Comparison of ENCODE assay signal across 1 cellular context in the genomic region with DNA sequence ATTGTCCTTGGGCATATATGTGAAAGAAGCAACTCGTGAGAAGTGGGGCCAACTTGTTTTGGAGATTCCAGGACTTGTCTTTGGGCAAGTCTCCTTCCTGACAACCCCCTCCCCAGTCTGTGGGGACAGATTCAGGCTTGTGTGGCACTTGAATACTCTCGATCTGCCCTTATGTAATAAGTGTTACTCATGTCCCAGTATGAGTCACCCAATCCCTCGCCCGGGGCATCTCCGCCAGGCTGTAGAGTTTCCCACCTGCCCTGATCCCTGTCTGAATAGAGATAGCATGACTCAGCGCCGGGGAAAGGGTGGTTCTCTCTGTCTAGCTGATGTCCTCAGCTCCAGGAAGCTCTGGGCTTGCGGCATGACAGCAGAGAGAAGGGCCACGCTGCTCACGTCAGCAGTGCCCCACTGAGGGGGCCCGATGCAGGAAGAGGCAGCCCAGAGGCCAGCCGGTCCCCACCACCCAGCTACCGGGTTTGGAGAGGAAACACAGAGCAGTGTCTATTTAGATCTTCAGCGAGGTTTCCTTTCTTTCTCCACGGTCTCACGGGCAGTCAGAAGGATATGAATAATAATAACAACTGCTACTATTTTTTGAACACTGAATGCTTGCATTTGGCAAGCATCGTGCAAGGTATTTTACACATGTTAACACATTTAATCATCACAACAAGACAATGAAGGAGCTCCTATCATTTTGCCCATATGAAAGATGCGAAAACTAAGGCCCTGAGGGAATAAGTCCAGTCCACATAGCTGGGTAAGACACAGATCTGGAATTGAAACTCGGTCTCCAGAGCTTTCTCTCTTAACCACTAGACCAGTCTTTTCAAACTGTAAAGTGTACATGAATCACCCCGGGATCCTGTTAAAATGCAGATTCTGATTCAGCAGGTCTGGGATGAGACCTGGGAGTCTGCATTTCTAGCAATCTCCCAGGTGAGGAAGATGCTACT.
A peak's percentile ranks its signal among the peaks of the same experiment; 100 is the strongest.
TF ChIP-seq lines count a peak whose summit lies in the region.

No MANE protein-coding gene starts in this region.

TF ChIP-seq in HepG2, 621 proteins besides CTCF, POLR2A, EP300 and RAD21 (continued from another document and continues in another):
- TF ChIP-seq, protein P1, sequence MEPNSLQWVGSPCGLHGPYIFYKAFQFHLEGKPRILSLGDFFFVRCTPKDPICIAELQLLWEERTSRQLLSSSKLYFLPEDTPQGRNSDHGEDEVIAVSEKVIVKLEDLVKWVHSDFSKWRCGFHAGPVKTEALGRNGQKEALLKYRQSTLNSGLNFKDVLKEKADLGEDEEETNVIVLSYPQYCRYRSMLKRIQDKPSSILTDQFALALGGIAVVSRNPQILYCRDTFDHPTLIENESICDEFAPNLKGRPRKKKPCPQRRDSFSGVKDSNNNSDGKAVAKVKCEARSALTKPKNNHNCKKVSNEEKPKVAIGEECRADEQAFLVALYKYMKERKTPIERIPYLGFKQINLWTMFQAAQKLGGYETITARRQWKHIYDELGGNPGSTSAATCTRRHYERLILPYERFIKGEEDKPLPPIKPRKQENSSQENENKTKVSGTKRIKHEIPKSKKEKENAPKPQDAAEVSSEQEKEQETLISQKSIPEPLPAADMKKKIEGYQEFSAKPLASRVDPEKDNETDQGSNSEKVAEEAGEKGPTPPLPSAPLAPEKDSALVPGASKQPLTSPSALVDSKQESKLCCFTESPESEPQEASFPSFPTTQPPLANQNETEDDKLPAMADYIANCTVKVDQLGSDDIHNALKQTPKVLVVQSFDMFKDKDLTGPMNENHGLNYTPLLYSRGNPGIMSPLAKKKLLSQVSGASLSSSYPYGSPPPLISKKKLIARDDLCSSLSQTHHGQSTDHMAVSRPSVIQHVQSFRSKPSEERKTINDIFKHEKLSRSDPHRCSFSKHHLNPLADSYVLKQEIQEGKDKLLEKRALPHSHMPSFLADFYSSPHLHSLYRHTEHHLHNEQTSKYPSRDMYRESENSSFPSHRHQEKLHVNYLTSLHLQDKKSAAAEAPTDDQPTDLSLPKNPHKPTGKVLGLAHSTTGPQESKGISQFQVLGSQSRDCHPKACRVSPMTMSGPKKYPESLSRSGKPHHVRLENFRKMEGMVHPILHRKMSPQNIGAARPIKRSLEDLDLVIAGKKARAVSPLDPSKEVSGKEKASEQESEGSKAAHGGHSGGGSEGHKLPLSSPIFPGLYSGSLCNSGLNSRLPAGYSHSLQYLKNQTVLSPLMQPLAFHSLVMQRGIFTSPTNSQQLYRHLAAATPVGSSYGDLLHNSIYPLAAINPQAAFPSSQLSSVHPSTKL (CRISPR knock-in tag; IDR thresholded peaks at IDR 0.05), result peak; percentile 79
- TF ChIP-seq, protein P2, sequence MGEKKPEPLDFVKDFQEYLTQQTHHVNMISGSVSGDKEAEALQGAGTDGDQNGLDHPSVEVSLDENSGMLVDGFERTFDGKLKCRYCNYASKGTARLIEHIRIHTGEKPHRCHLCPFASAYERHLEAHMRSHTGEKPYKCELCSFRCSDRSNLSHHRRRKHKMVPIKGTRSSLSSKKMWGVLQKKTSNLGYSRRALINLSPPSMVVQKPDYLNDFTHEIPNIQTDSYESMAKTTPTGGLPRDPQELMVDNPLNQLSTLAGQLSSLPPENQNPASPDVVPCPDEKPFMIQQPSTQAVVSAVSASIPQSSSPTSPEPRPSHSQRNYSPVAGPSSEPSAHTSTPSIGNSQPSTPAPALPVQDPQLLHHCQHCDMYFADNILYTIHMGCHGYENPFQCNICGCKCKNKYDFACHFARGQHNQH (CRISPR knock-in tag; IDR thresholded peaks at IDR 0.05), result no peak
- TF ChIP-seq ZNF577 (CRISPR knock-in tag; IDR thresholded peaks at IDR 0.05; ENCODE audit: borderline replicate concordance, low read depth) (no peak), GABPB1 (CRISPR knock-in tag; IDR thresholded peaks at IDR 0.05) (peak; percentile 60), ZNF337 (CRISPR knock-in tag; IDR thresholded peaks at IDR 0.05; ENCODE audit: borderline replicate concordance, low read depth) (no peak), ZC3H13 (CRISPR knock-in tag; IDR thresholded peaks at IDR 0.05) (no peak), ZNF331 (CRISPR knock-in tag; IDR thresholded peaks at IDR 0.05) (0 out of 2 replicates have a peak, but pooled peaks have one; percentile 18), NFE2 (CRISPR knock-in tag; IDR thresholded peaks at IDR 0.05) (peak; percentile 56; the same call in 1 of the 2 replicates), SIX4 (CRISPR knock-in tag; IDR thresholded peaks at IDR 0.05) (no peak), CBX5 (CRISPR knock-in tag; IDR thresholded peaks at IDR 0.05; ENCODE audit: borderline replicate concordance) (peak; percentile 76; the same call in 1 of the 2 replicates), IKZF4 (CRISPR knock-in tag; IDR thresholded peaks at IDR 0.05; ENCODE audit: borderline replicate concordance, low read depth, not compliant biosample characterization) (no peak), GATAD1 (CRISPR knock-in tag; IDR thresholded peaks at IDR 0.05) (0 out of 2 replicates have a peak, but pooled peaks have one; percentile 36), ZSCAN21 (CRISPR knock-in tag; IDR thresholded peaks at IDR 0.05; ENCODE audit: borderline replicate concordance) (no peak), NCOA2 (CRISPR knock-in tag; IDR thresholded peaks at IDR 0.05) (peak; percentile 17; the same call in 1 of the 2 replicates), SALL1 (CRISPR knock-in tag; IDR thresholded peaks at IDR 0.05) (peak; percentile 40; the same call in 1 of the 2 replicates), RNF2 (conservative IDR thresholded peaks at IDR 0.05; ENCODE audit: low read depth) (no peak), MIER3 (CRISPR knock-in tag; IDR thresholded peaks at IDR 0.05; ENCODE audit: borderline replicate concordance) (peak; percentile 51; the same call in 1 of the 2 replicates), MIER2 (CRISPR knock-in tag; IDR thresholded peaks at IDR 0.05) (peak; percentile 22; the same call in 1 of the 2 replicates), ZNF33A (CRISPR knock-in tag; IDR thresholded peaks at IDR 0.05; ENCODE audit: borderline replicate concordance) (no peak), ZNF780A (CRISPR knock-in tag; IDR thresholded peaks at IDR 0.05) (no peak), ZNF235 (CRISPR knock-in tag; IDR thresholded peaks at IDR 0.05; ENCODE audit: borderline replicate concordance) (no peak), TSC22D2 (CRISPR knock-in tag; IDR thresholded peaks at IDR 0.05; ENCODE audit: borderline replicate concordance) (no peak), MAFK (conservative IDR thresholded peaks at IDR 0.05 in 1 of 2, IDR thresholded peaks at IDR 0.05 in 1 of 2; ENCODE audit: low read length in 2 of 2) (peak; percentile 52 to 71)
- TF ChIP-seq, protein P3, sequence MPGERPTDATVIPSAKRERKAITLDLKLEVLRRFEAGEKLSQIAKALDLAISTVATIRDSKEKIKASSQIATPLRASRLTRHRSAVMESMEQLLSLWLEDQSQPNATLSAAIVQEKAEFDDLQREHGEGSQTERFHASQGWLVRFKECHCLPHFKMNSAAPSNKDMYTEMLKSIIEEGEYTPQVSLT (CRISPR knock-in tag; IDR thresholded peaks at IDR 0.05; ENCODE audit: borderline replicate concordance, low read depth), result no peak
- TF ChIP-seq, protein P4, sequence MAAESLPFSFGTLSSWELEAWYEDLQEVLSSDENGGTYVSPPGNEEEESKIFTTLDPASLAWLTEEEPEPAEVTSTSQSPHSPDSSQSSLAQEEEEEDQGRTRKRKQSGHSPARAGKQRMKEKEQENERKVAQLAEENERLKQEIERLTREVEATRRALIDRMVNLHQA (CRISPR knock-in tag; IDR thresholded peaks at IDR 0.05), result no peak
- TF ChIP-seq, protein P5, sequence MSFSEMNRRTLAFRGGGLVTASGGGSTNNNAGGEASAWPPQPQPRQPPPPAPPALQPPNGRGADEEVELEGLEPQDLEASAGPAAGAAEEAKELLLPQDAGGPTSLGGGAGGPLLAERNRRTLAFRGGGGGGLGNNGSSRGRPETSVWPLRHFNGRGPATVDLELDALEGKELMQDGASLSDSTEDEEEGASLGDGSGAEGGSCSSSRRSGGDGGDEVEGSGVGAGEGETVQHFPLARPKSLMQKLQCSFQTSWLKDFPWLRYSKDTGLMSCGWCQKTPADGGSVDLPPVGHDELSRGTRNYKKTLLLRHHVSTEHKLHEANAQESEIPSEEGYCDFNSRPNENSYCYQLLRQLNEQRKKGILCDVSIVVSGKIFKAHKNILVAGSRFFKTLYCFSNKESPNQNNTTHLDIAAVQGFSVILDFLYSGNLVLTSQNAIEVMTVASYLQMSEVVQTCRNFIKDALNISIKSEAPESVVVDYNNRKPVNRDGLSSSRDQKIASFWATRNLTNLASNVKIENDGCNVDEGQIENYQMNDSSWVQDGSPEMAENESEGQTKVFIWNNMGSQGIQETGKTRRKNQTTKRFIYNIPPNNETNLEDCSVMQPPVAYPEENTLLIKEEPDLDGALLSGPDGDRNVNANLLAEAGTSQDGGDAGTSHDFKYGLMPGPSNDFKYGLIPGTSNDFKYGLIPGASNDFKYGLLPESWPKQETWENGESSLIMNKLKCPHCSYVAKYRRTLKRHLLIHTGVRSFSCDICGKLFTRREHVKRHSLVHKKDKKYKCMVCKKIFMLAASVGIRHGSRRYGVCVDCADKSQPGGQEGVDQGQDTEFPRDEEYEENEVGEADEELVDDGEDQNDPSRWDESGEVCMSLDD (CRISPR knock-in tag; IDR thresholded peaks at IDR 0.05; ENCODE audit: borderline replicate concordance), result no peak; the same call in 1 of the 2 replicates
- TF ChIP-seq, protein P6, sequence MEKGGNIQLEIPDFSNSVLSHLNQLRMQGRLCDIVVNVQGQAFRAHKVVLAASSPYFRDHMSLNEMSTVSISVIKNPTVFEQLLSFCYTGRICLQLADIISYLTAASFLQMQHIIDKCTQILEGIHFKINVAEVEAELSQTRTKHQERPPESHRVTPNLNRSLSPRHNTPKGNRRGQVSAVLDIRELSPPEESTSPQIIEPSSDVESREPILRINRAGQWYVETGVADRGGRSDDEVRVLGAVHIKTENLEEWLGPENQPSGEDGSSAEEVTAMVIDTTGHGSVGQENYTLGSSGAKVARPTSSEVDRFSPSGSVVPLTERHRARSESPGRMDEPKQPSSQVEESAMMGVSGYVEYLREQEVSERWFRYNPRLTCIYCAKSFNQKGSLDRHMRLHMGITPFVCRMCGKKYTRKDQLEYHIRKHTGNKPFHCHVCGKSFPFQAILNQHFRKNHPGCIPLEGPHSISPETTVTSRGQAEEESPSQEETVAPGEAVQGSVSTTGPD (CRISPR knock-in tag; IDR thresholded peaks at IDR 0.05), result no peak
- TF ChIP-seq, protein P7, sequence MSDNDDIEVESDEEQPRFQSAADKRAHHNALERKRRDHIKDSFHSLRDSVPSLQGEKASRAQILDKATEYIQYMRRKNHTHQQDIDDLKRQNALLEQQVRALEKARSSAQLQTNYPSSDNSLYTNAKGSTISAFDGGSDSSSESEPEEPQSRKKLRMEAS (IDR thresholded peaks at IDR 0.05), result peak; percentile 51; the same call in 1 of the 2 replicates
- TF ChIP-seq, protein P8, sequence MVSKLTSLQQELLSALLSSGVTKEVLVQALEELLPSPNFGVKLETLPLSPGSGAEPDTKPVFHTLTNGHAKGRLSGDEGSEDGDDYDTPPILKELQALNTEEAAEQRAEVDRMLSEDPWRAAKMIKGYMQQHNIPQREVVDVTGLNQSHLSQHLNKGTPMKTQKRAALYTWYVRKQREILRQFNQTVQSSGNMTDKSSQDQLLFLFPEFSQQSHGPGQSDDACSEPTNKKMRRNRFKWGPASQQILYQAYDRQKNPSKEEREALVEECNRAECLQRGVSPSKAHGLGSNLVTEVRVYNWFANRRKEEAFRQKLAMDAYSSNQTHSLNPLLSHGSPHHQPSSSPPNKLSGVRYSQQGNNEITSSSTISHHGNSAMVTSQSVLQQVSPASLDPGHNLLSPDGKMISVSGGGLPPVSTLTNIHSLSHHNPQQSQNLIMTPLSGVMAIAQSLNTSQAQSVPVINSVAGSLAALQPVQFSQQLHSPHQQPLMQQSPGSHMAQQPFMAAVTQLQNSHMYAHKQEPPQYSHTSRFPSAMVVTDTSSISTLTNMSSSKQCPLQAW (CRISPR knock-in tag; IDR thresholded peaks at IDR 0.05), result no peak
- TF ChIP-seq, protein P9, sequence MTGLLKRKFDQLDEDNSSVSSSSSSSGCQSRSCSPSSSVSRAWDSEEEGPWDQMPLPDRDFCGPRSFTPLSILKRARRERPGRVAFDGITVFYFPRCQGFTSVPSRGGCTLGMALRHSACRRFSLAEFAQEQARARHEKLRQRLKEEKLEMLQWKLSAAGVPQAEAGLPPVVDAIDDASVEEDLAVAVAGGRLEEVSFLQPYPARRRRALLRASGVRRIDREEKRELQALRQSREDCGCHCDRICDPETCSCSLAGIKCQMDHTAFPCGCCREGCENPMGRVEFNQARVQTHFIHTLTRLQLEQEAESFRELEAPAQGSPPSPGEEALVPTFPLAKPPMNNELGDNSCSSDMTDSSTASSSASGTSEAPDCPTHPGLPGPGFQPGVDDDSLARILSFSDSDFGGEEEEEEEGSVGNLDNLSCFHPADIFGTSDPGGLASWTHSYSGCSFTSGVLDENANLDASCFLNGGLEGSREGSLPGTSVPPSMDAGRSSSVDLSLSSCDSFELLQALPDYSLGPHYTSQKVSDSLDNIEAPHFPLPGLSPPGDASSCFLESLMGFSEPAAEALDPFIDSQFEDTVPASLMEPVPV (CRISPR knock-in tag; IDR thresholded peaks at IDR 0.05), result no peak
- TF ChIP-seq, protein P10, sequence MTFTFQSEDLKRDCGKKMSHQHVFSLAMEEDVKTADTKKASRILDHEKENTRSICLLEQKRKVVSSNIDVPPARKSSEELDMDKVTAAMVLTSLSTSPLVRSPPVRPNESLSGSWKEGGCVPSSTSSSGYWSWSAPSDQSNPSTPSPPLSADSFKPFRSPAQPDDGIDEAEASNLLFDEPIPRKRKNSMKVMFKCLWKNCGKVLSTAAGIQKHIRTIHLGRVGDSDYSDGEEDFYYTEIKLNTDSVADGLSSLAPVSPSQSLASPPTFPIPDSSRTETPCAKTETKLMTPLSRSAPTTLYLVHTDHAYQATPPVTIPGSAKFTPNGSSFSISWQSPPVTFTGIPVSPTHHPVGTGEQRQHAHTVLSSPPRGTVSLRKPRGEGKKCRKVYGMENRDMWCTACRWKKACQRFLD (CRISPR knock-in tag; IDR thresholded peaks at IDR 0.05; ENCODE audit: borderline replicate concordance), result no peak
- TF ChIP-seq, protein P11, sequence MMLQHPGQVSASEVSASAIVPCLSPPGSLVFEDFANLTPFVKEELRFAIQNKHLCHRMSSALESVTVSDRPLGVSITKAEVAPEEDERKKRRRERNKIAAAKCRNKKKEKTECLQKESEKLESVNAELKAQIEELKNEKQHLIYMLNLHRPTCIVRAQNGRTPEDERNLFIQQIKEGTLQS (CRISPR knock-in tag; IDR thresholded peaks at IDR 0.05), result peak; percentile 91
- TF ChIP-seq, protein P12, sequence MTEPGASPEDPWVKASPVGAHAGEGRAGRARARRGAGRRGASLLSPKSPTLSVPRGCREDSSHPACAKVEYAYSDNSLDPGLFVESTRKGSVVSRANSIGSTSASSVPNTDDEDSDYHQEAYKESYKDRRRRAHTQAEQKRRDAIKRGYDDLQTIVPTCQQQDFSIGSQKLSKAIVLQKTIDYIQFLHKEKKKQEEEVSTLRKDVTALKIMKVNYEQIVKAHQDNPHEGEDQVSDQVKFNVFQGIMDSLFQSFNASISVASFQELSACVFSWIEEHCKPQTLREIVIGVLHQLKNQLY (CRISPR knock-in tag; IDR thresholded peaks at IDR 0.05), result no peak
- TF ChIP-seq, protein P13, sequence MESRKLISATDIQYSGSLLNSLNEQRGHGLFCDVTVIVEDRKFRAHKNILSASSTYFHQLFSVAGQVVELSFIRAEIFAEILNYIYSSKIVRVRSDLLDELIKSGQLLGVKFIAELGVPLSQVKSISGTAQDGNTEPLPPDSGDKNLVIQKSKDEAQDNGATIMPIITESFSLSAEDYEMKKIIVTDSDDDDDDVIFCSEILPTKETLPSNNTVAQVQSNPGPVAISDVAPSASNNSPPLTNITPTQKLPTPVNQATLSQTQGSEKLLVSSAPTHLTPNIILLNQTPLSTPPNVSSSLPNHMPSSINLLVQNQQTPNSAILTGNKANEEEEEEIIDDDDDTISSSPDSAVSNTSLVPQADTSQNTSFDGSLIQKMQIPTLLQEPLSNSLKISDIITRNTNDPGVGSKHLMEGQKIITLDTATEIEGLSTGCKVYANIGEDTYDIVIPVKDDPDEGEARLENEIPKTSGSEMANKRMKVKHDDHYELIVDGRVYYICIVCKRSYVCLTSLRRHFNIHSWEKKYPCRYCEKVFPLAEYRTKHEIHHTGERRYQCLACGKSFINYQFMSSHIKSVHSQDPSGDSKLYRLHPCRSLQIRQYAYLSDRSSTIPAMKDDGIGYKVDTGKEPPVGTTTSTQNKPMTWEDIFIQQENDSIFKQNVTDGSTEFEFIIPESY (CRISPR knock-in tag; IDR thresholded peaks at IDR 0.05), result peak; percentile 46; the same call in 1 of the 2 replicates
